ENCODE assay signal across 8 cellular contexts in genomic region chr19:632228-633067, GRCh38. TPM values are rescaled to one million over a fixed set of nuclear protein-coding genes. Genes with fewer than 3 reads are reported as not detected.
DNase-seq lines count a peak whose midpoint lies in the region; ATAC-seq and TF ChIP-seq lines count a peak whose summit lies in the region.

No MANE protein-coding gene starts in this region.

- no peak for TF ChIP-seq POLR2A in Peyer's patch (IDR thresholded peaks at IDR 0.05)

- peaks cover 0 to 36% (median 0%) of the 10 kb centered on the region in 3 donors for H3K36me3 ChIP-seq in Peyer's patch
- peaks cover 0 to 35% of the 10 kb centered on the region in 2 donors for H3K36me3 ChIP-seq in left lung

- H3K27me3 Mint-ChIP-seq in MCF 10A (ENCODE audit: insufficient read depth, unreplicated experiment), result no peaks in the 10 kb centered on the region

- H3K36me3 Mint-ChIP-seq in MCF 10A (ENCODE audit: insufficient read depth, unreplicated experiment), result peaks cover 30% of the 10 kb centered on the region

- H3K4me1 Mint-ChIP-seq in MCF 10A (ENCODE audit: insufficient read depth, unreplicated experiment), result peaks cover 5% of the 10 kb centered on the region

- POLR2A ChIA-PET in MCF 10A (lab: Yijun Ruan, JAX), result interaction anchor here (0.6 to 2.5 kb wide), 9 partner anchors 28 to 270 kb away, joined by 3 to 9 read pairs (median 3); partner anchors contain the start of genes BSG and CDC34

- H3K27me3 ChIP-seq in Peyer's patch (no peaks in the 10 kb centered on the region), left lung (no peaks in the 10 kb centered on the region)

- ATAC-seq in HG03039 (IDR thresholded peaks at IDR 0.05; ENCODE audit: unreplicated experiment), result peak; percentile 13
- peak; percentile 19 for ATAC-seq in left lung

- H3K9me3 Mint-ChIP-seq in MCF 10A (ENCODE audit: unreplicated experiment), result no peaks in the 10 kb centered on the region

- intact Hi-C loops in MCF 10A (cut with micrococcal nuclease) (loop anchor here (2.0 kb wide), 3 partner anchors 26 to 100 kb away; partner anchors contain the start of gene HCN2), left lung (cut with DNase I) (no loop called here)

- H3K4me1 ChIP-seq in Peyer's patch, result peaks cover 0 to 26% (median 12%) of the 10 kb centered on the region in 4 donors
- peaks cover 13 to 28% of the 10 kb centered on the region in 2 donors for H3K4me1 ChIP-seq in left lung

- TF ChIP-seq CTCF in Peyer's patch (IDR thresholded peaks at IDR 0.05) (no peak), MCF 10A (IDR thresholded peaks at IDR 0.05; ENCODE audit: unreplicated experiment) (no peak), left lung (IDR thresholded peaks at IDR 0.05) (no peak)

- no TSS peak for BruUV-seq in MCF 10A (replicated peaks; lab: Mats Ljungman, UMichigan)

- peak overlapping the region; percentile 84 for H3K4me3 Mint-ChIP-seq in MCF 10A (ENCODE audit: unreplicated experiment)

- CTCF ChIA-PET in MCF 10A (lab: Yijun Ruan, JAX), result interaction anchor here (0.7 to 1.2 kb wide), 4 partner anchors 15 to 1387 kb away, joined by 3 to 6 read pairs (median 3); no protein-coding TSS in a partner anchor

- H3K9me3 ChIP-seq in Peyer's patch, result no peaks in the 10 kb centered on the region
- H3K9me3 ChIP-seq in left lung, result no peaks in the 10 kb centered on the region

- peak overlapping the region; percentile 54 to 99 (median 72) for H3K4me3 ChIP-seq in Peyer's patch
- peak overlapping the region; percentile 76 to 99 for H3K4me3 ChIP-seq in left lung

- peak; percentile 53 for DNase-seq in activated naive CD4-positive, alpha-beta T cell treated with Interleukin-2 at 50 U/mL for 16 hours
- DNase-seq in activated naive CD4-positive, alpha-beta T cell (lab: John Stamatoyannopoulos, UW), result no peak
- peak in 2 of 3 donors; percentile 81 to 83 for DNase-seq in Peyer's patch
- peak; percentile 66 for DNase-seq in MCF 10A (ENCODE audit: unreplicated experiment)
- DNase-seq in left lung, result no peak
- DNase-seq in stimulated activated CD8-positive, alpha-beta memory T cell treated with anti-CD3 and anti-CD28 coated beads, Interleukin-7, amount 100 ng/mL, for 48 hours (ENCODE audit: extremely low read depth in 1 of 2, low read depth in 1 of 2), result peak; percentile 34 to 51
- no peak for DNase-seq in cerebellar nuclear complex (lab: John Stamatoyannopoulos, UW)

- peak overlapping the region; percentile 63 to 86 (median 84) for H3K27ac ChIP-seq in Peyer's patch
- H3K27ac ChIP-seq in left lung, result peak overlapping the region in 1 of 2 donors; percentile 77

- H3K27ac Mint-ChIP-seq in MCF 10A (ENCODE audit: low read depth, unreplicated experiment), result peak overlapping the region; percentile 71

RNA-seq across cellular contexts. Expression of gene POLRMT, which starts 0.9 kb away (rescaled TPM):
- total RNA-seq in Peyer's patch, result 100 to 1,000 TPM in 1 of 4 donors, 10 to 100 TPM in 3; 33.8 to 119 (median 70.5) TPM
- 36.9 and 40.9 TPM in 2 replicates for total RNA-seq in MCF 10A (2022)
- total RNA-seq in left lung, result 10 to 100 TPM; 28.5 to 36.9 TPM

RNA-seq across cellular contexts. Expression of gene FGF22, which starts 7.2 kb away (rescaled TPM):
- not detected for total RNA-seq in Peyer's patch
- total RNA-seq in MCF 10A (2022), result not detected in 2 replicates
- total RNA-seq in left lung, result under 1 TPM; 0.21 to 0.29 TPM

RNA-seq across cellular contexts. Expression of gene RNF126, which starts 30.6 kb away (rescaled TPM):
- total RNA-seq in Peyer's patch (100 to 1,000 TPM in 3 of 4 donors, 10 to 100 TPM in 1; 83.3 to 119 (median 115) TPM), MCF 10A (2022) (53.9 and 68.0 TPM in 2 replicates), left lung (10 to 100 TPM; 24.3 to 34.0 TPM)

RNA-seq across cellular contexts. Expression of gene HCN2, which starts 42.8 kb away (rescaled TPM):
- not detected for total RNA-seq in Peyer's patch
- total RNA-seq in MCF 10A (2022), result 0.68 and 1.2 TPM in 2 replicates
- total RNA-seq in left lung, result under 1 TPM; 0.38 to 0.50 TPM

RNA-seq across cellular contexts. Expression of gene FSTL3, which starts 43.7 kb away (rescaled TPM):
- total RNA-seq in Peyer's patch (10 to 100 TPM; 13.8 to 94.9 (median 34.9) TPM), MCF 10A (2022) (172 and 183 TPM in 2 replicates), left lung (100 to 1,000 TPM in 1 of 2 donors, 10 to 100 TPM in 1; 94.8 to 145 TPM)

Comparison
In these comparisons a context has a peak if more than half of its experiments do, and no peak if none do; other contexts are left out.
1. DNase-seq: peak in activated naive CD4-positive, alpha-beta T cell treated with Interleukin-2 at 50 U/mL for 16 hours (single experiment), Peyer's patch (2 of 3), MCF 10A (single experiment) and stimulated activated CD8-positive, alpha-beta memory T cell treated with anti-CD3 and anti-CD28 coated beads, Interleukin-7, amount 100 ng/mL, for 48 hours (2 of 2); none in activated naive CD4-positive, alpha-beta T cell (0 of 4), left lung (0 of 2) and cerebellar nuclear complex (0 of 2).